In genomic region chr5:8254674-8255073, GRCh38 we compare ENCODE assay signal across 33 cellular contexts.
"Had no signal": no experiment of that assay in that cellular context is flagged by ENCODE, and none has a peak within 500 bp of the region (broad histone marks: within the 10 kb centered on the region; RNA-seq: fewer than 3 reads in every experiment).

No MANE protein-coding gene starts in this region.

- H3K4me2 ChIP-seq: KMS-11 had no signal

- H3K4me3 ChIP-seq: MG63 had no signal

- H3K9me3 ChIP-seq: MG63 had no signal

- H3K27ac ChIP-seq: KMS-11 had no signal

- DNase-seq: Karpas-422, Kasumi-1, MG63, MM.1S, MV-4-11, NCI-H1048, NCI-H1092, NCI-H1092 treated with DMSO at 0.1 percent for 48 hours, NCI-H1105, NCI-H1105 treated with DMSO at 0.1 percent for 48 hours, NCI-H1417, NCI-H1417 treated with DMSO at 0.1 percent for 48 hours, NCI-H1436, NCI-H1436 treated with DMSO at 0.1 percent for 48 hours, NCI-H146, NCI-H1694, NCI-H1694 treated with DMSO at 0.1 percent for 48 hours, NCI-H187, NCI-H187 treated with DMSO at 0.1 percent for 48 hours, NCI-H1930, NCI-H2029, NCI-H2029 treated with DMSO at 0.1 percent for 48 hours, NCI-H2081 treated with DMSO at 0.1 percent for 48 hours, NCI-H2107, NCI-H2171, NCI-H2171 treated with DMSO at 0.1 percent for 48 hours, NCI-H2227 treated with DMSO at 0.1 percent for 48 hours, NCI-H226, NCI-H345, NCI-H446, NCI-H446 treated with DMSO at 0.1 percent for 48 hours, NCI-H510A had no signal

- H3K36me3 ChIP-seq: MG63 had no signal

- H3K9ac ChIP-seq: KMS-11 had no signal
